18 cellular contexts compared by ENCODE assay signal in genomic region chr12:24306001-24306400, GRCh38.
DNase-seq lines count a peak whose midpoint lies in the region; ATAC-seq and TF ChIP-seq lines count a peak whose summit lies in the region.
"Had no signal": no experiment of that assay in that cellular context is flagged by ENCODE, and none has a peak within 500 bp of the region (broad histone marks: within the 10 kb centered on the region; RNA-seq: fewer than 3 reads in every experiment).

No MANE protein-coding gene starts in this region.

- H3K9ac ChIP-seq in SK-N-MC (ENCODE audit: insufficient read length): no peak overlapping the region
- H3K9ac ChIP-seq: BLaER1 treated with 17β-estradiol and CSF1 and Interleukin-3, amounts not matched to agents 10 nM and 100 nM had no signal

- H3K27me3 Mint-ChIP-seq in activated T-helper 1 cell treated with anti-CD3 and anti-CD28 coated beads, Interleukin-12 subunit alpha, Interleukin-12 subunit beta, Interleukin-2, Interleukin-4 antibody, amounts not matched to agents 30 ng/mL and 10 ng/mL and 1 ng/mL, durations not matched to agents 14 hours and 24 hours and 36 hours (ENCODE audit: insufficient read depth): no peaks in the 10 kb centered on the region
- H3K27me3 Mint-ChIP-seq: B cell; CD4-positive, alpha-beta T cell had no signal

- H3K9me3 ChIP-seq in SK-N-MC (ENCODE audit: low read depth, low read length): no peaks in the 10 kb centered on the region
- H3K9me3 ChIP-seq: Caco-2 had no signal

- H3K36me3 ChIP-seq in SK-N-MC (ENCODE audit: insufficient read depth, low read length): no peaks in the 10 kb centered on the region
- H3K36me3 ChIP-seq: BLaER1 treated with 17β-estradiol and CSF1 and Interleukin-3, amounts not matched to agents 10 nM and 100 nM had no signal

- H3K27ac ChIP-seq in SK-N-MC: peak overlapping the region; percentile 90; the same call in 1 of the 2 replicates
- H3K27ac ChIP-seq in foreskin keratinocyte: no peak overlapping the region
- H3K27ac ChIP-seq: BLaER1 treated with 17β-estradiol and CSF1 and Interleukin-3, amounts not matched to agents 10 nM and 100 nM; C4-2B had no signal

- no peak overlapping the region for H3K27ac Mint-ChIP-seq in activated T-helper 1 cell treated with anti-CD3 and anti-CD28 coated beads, Interleukin-12 subunit alpha, Interleukin-12 subunit beta, Interleukin-2, Interleukin-4 antibody, amounts not matched to agents 30 ng/mL and 10 ng/mL and 1 ng/mL, durations not matched to agents 14 hours and 24 hours and 36 hours
- H3K27ac Mint-ChIP-seq: B cell; CD4-positive, alpha-beta T cell; CD8-positive, alpha-beta T cell had no signal

- H3K9me3 Mint-ChIP-seq in activated T-helper 1 cell treated with anti-CD3 and anti-CD28 coated beads, Interleukin-12 subunit alpha, Interleukin-12 subunit beta, Interleukin-2, Interleukin-4 antibody, amounts not matched to agents 30 ng/mL and 10 ng/mL and 1 ng/mL, durations not matched to agents 14 hours and 24 hours and 36 hours: peaks cover 3% of the 10 kb centered on the region
- H3K9me3 Mint-ChIP-seq: CD4-positive, alpha-beta T cell; CD8-positive, alpha-beta T cell had no signal

- TF ChIP-seq CTCF in foreskin keratinocyte (conservative IDR thresholded peaks at IDR 0.05): no peak

- no peaks in the 10 kb centered on the region for H3K36me3 Mint-ChIP-seq in activated T-helper 1 cell treated with anti-CD3 and anti-CD28 coated beads, Interleukin-12 subunit alpha, Interleukin-12 subunit beta, Interleukin-2, Interleukin-4 antibody, amounts not matched to agents 30 ng/mL and 10 ng/mL and 1 ng/mL, durations not matched to agents 14 hours and 24 hours and 36 hours (ENCODE audit: low read depth)
- H3K36me3 Mint-ChIP-seq: CD8-positive, alpha-beta T cell had no signal

- DNase-seq in SK-N-MC (ENCODE audit: low read depth, low spot score) (no peak), foreskin keratinocyte (no peak), left lobe of liver (ENCODE audit: low spot score) (no peak), left colon (no peak)
- no peak for DNase-seq in activated T-helper 1 cell treated with anti-CD3 and anti-CD28 coated beads, Interleukin-12 subunit alpha, Interleukin-12 subunit beta, Interleukin-2, Interleukin-4 antibody, amounts not matched to agents 30 ng/mL and 10 ng/mL and 1 ng/mL, durations not matched to agents 14 hours and 24 hours and 36 hours (ENCODE audit: low spot score)
- no peak for DNase-seq in activated effector memory CD4-positive, alpha-beta T cell treated with Interleukin-2 at 50 U/mL for 16 hours
- DNase-seq: 8988T; AML-193; Caco-2; Calu3; CD4-positive, alpha-beta T cell; CD8-positive, alpha-beta T cell; DMS79 treated with DMSO at 0.1 percent for 48 hours; GF-D8 had no signal

- no peak overlapping the region for H3K4me3 Mint-ChIP-seq in activated T-helper 1 cell treated with anti-CD3 and anti-CD28 coated beads, Interleukin-12 subunit alpha, Interleukin-12 subunit beta, Interleukin-2, Interleukin-4 antibody, amounts not matched to agents 30 ng/mL and 10 ng/mL and 1 ng/mL, durations not matched to agents 14 hours and 24 hours and 36 hours
- H3K4me3 Mint-ChIP-seq: B cell; CD4-positive, alpha-beta T cell; CD8-positive, alpha-beta T cell had no signal

- ATAC-seq in foreskin keratinocyte: peak; percentile 21
- peak; percentile 22 for ATAC-seq in left lobe of liver
- no peak for ATAC-seq in HG02588 (IDR thresholded peaks at IDR 0.05; ENCODE audit: unreplicated experiment)
- ATAC-seq in left colon: no peak
- ATAC-seq: CD8-positive, alpha-beta T cell had no signal

- peaks cover 4% of the 10 kb centered on the region for H3K4me1 ChIP-seq in foreskin keratinocyte
- H3K4me1 ChIP-seq: Caco-2 had no signal

- no peaks in the 10 kb centered on the region for H3K4me1 Mint-ChIP-seq in activated T-helper 1 cell treated with anti-CD3 and anti-CD28 coated beads, Interleukin-12 subunit alpha, Interleukin-12 subunit beta, Interleukin-2, Interleukin-4 antibody, amounts not matched to agents 30 ng/mL and 10 ng/mL and 1 ng/mL, durations not matched to agents 14 hours and 24 hours and 36 hours (ENCODE audit: low read depth)

- H3K4me3 ChIP-seq in SK-N-MC: no peak overlapping the region
- H3K4me3 ChIP-seq: BLaER1 treated with 17β-estradiol and CSF1 and Interleukin-3, amounts not matched to agents 10 nM and 100 nM had no signal

- intact Hi-C loops in activated T-helper 1 cell treated with anti-CD3 and anti-CD28 coated beads, Interleukin-12 subunit alpha, Interleukin-12 subunit beta, Interleukin-2, Interleukin-4 antibody, amounts not matched to agents 30 ng/mL and 10 ng/mL and 1 ng/mL, durations not matched to agents 14 hours and 24 hours and 36 hours (cut with micrococcal nuclease): no loop called here
- intact Hi-C loops in left colon (cut with DNase I, micrococcal nuclease): no loop called here

- H3K27me3 ChIP-seq in foreskin keratinocyte: no peaks in the 10 kb centered on the region
- H3K27me3 ChIP-seq: BLaER1 treated with 17β-estradiol and CSF1 and Interleukin-3, amounts not matched to agents 10 nM and 100 nM had no signal

Comparison
In these comparisons a context has a peak if more than half of its experiments do, and no peak if none do; other contexts are left out.
1. ATAC-seq: peak in foreskin keratinocyte (single experiment) and left lobe of liver (single experiment); none in HG02588 (single experiment) and left colon (single experiment).